Comparison of ENCODE assay signal across 10 cellular contexts in genomic region chr7:129213828-129214227, GRCh38. TPM values are rescaled to one million over a fixed set of nuclear protein-coding genes. Genes with fewer than 3 reads are reported as not detected.
DNase-seq lines count a peak whose midpoint lies in the region; ATAC-seq and TF ChIP-seq lines count a peak whose summit lies in the region.
"Had no signal": no experiment of that assay in that cellular context is flagged by ENCODE, and none has a peak within 500 bp of the region (broad histone marks: within the 10 kb centered on the region; RNA-seq: fewer than 3 reads in every experiment).

No MANE protein-coding gene starts in this region.

- H3K4me1 ChIP-seq in neuronal stem cell (ENCODE audit: control insufficient read depth in 2 of 2, insufficient read depth in 1 of 2, low read depth in 1 of 2, low read length in 2 of 2): peaks cover 1 to 2% of the 10 kb centered on the region in 2 donors

- no peak overlapping the region for H2AK5ac ChIP-seq in neuronal stem cell (ENCODE audit: low read depth, low read length)

- CTCF ChIA-PET in WTC11 (lab: Charles Lee): interaction anchor here (0.5 to 3.2 kb wide), 42 partner anchors 8 to 801 kb away, joined by 3 to 45 read pairs (median 5); partner anchors contain the start of genes AHCYL2, SMO, STRIP2 and TNPO3

- no peak overlapping the region for H2BK120ac ChIP-seq in neuronal stem cell (ENCODE audit: low read depth, low read length)

- H2BK5ac ChIP-seq in neuronal stem cell (ENCODE audit: low read length): no peak overlapping the region

- H2BK15ac ChIP-seq in neuronal stem cell (ENCODE audit: low read length): no peak overlapping the region

- H3K36me3 ChIP-seq in neuronal stem cell (replicated peaks in 1 of 2; ENCODE audit: control insufficient read depth in 2 of 2, insufficient read depth in 2 of 2, low read length in 2 of 2): peaks cover 37 to 51% of the 10 kb centered on the region in 2 donors

- peaks cover 3 to 5% of the 10 kb centered on the region in 2 donors for H3K9me3 ChIP-seq in neuronal stem cell (replicated peaks in 1 of 2; ENCODE audit: control insufficient read depth in 2 of 2, insufficient read depth in 1 of 2, low read depth in 1 of 2, low read length in 2 of 2)
- H3K9me3 ChIP-seq: suprapubic skin had no signal

- TF ChIP-seq CTCF in WTC11 (IDR thresholded peaks at IDR 0.05): no peak

- no peak overlapping the region for H3K14ac ChIP-seq in neuronal stem cell (ENCODE audit: low read length)

- peak overlapping the region; percentile 10 for H3K27ac ChIP-seq in neuronal stem cell (replicated peaks; ENCODE audit: low read length)
- H3K27ac ChIP-seq: suprapubic skin had no signal

- no peak overlapping the region for H3K4ac ChIP-seq in neuronal stem cell (ENCODE audit: low read length)

- peak overlapping the region; percentile 59 for H3K18ac ChIP-seq in neuronal stem cell (ENCODE audit: low read length)

- no peak overlapping the region for H2AFZ ChIP-seq in neuronal stem cell (ENCODE audit: low read length)

- H3K4me3 ChIP-seq in neuronal stem cell (ENCODE audit: low read length in 2 of 2): no peak overlapping the region
- H3K4me3 ChIP-seq: suprapubic skin had no signal

- peaks cover 13% of the 10 kb centered on the region for H3K9me3 Mint-ChIP-seq in WTC11
- peaks cover 2% of the 10 kb centered on the region for H3K9me3 Mint-ChIP-seq in activated naive CD8-positive, alpha-beta T cell treated with anti-CD3 and anti-CD28 coated beads for 36 hours

- peak overlapping the region; percentile 58 for H3K27ac Mint-ChIP-seq in WTC11
- H3K27ac Mint-ChIP-seq in activated naive CD8-positive, alpha-beta T cell treated with anti-CD3 and anti-CD28 coated beads for 36 hours: no peak overlapping the region

- no peak overlapping the region for H3K4me3 Mint-ChIP-seq in WTC11
- no peak overlapping the region for H3K4me3 Mint-ChIP-seq in activated naive CD8-positive, alpha-beta T cell treated with anti-CD3 and anti-CD28 coated beads for 36 hours

- H4K91ac ChIP-seq in neuronal stem cell (ENCODE audit: low read depth, low read length, poor library complexity): no peak overlapping the region

- no peak overlapping the region for H3K4me2 ChIP-seq in neuronal stem cell (ENCODE audit: insufficient read depth, low read length, poor library complexity, severe bottlenecking)

- DNase-seq in NCI-H1092 (lab: John Stamatoyannopoulos, UW) (peak; percentile 31), NCI-H1092 treated with DMSO at 0.1 percent for 48 hours (lab: John Stamatoyannopoulos, UW) (no peak), M059J (ENCODE audit: low read depth) (peak; percentile 51), WTC11 (ENCODE audit: low spot score) (peak; percentile 68), neuronal stem cell (ENCODE audit: low spot score) (no peak)
- no peak for DNase-seq in activated CD4-positive, alpha-beta T cell treated with anti-CD3 and anti-CD28 coated beads, Interleukin-2, amount 50 U/mL, for 48 hours
- no peak for DNase-seq in activated naive CD8-positive, alpha-beta T cell treated with anti-CD3 and anti-CD28 coated beads for 36 hours
- DNase-seq: NCI-H226 had no signal

- no peaks in the 10 kb centered on the region for H3K27me3 ChIP-seq in neuronal stem cell (ENCODE audit: control insufficient read depth in 3 of 3, insufficient read depth in 3 of 3, low read depth in 1 of 3, low read length in 3 of 3)
- H3K27me3 ChIP-seq: suprapubic skin had no signal

- H3K79me1 ChIP-seq in neuronal stem cell (ENCODE audit: low read depth, low read length): peaks cover 2% of the 10 kb centered on the region

- H3K23ac ChIP-seq in neuronal stem cell (ENCODE audit: low read depth, low read length, poor library complexity): no peak overlapping the region

- H3K27me3 Mint-ChIP-seq in WTC11 (ENCODE audit: low read depth): no peaks in the 10 kb centered on the region; the same call in 1 of the 2 replicates
- H3K27me3 Mint-ChIP-seq in activated naive CD8-positive, alpha-beta T cell treated with anti-CD3 and anti-CD28 coated beads for 36 hours: peaks cover 4% of the 10 kb centered on the region

- no CpG with 5 or more reads among the region's 15 CpGs for WGBS in neuronal stem cell (ENCODE audit: extremely low coverage in 2 of 2, insufficient read length in 2 of 2, insufficient replicate concordance in 1 of 2), 2 donors

- H4K8ac ChIP-seq in neuronal stem cell (ENCODE audit: low read depth, low read length): no peak overlapping the region

- peak; percentile 63 for ATAC-seq in WTC11
- no peak for ATAC-seq in HG03045 (IDR thresholded peaks at IDR 0.05; ENCODE audit: unreplicated experiment)

- H3K9ac ChIP-seq in neuronal stem cell (ENCODE audit: low read depth, low read length, poor library complexity): no peak overlapping the region

- H2BK12ac ChIP-seq in neuronal stem cell (ENCODE audit: low read length): no peak overlapping the region

- POLR2A ChIA-PET in WTC11 (lab: Charles Lee): interaction anchor here (0.5 to 1.0 kb wide), 2 partner anchors 45 to 66 kb away, joined by 4 to 5 read pairs; no protein-coding TSS in a partner anchor

- peaks cover 39% of the 10 kb centered on the region for H3K36me3 Mint-ChIP-seq in WTC11
- no peaks in the 10 kb centered on the region for H3K36me3 Mint-ChIP-seq in activated naive CD8-positive, alpha-beta T cell treated with anti-CD3 and anti-CD28 coated beads for 36 hours

- 0 out of 2 replicates have a peak, but pooled peaks cover 5% of the 10 kb centered on the region for H3K4me1 Mint-ChIP-seq in WTC11
- peaks cover 1% of the 10 kb centered on the region for H3K4me1 Mint-ChIP-seq in activated naive CD8-positive, alpha-beta T cell treated with anti-CD3 and anti-CD28 coated beads for 36 hours

TF ChIP-seq in WTC11, 78 proteins besides CTCF, POLR2A, EP300 and RAD21:
- TF ChIP-seq GRHL2 (CRISPR knock-in tag; IDR thresholded peaks at IDR 0.05; ENCODE audit: insufficient replicate concordance, severe bottlenecking) (no peak), NR3C1 (CRISPR knock-in tag; conservative IDR thresholded peaks at IDR 0.05; ENCODE audit: low read depth) (no peak), ELF4 (CRISPR knock-in tag; IDR thresholded peaks at IDR 0.05; ENCODE audit: low read depth) (no peak), CBFB (CRISPR knock-in tag; IDR thresholded peaks at IDR 0.05; ENCODE audit: low read depth) (no peak), ZNF263 (CRISPR knock-in tag; IDR thresholded peaks at IDR 0.05; ENCODE audit: low read depth) (peak; percentile 53; the same call in 1 of the 2 replicates)
- TF ChIP-seq, protein P1, sequence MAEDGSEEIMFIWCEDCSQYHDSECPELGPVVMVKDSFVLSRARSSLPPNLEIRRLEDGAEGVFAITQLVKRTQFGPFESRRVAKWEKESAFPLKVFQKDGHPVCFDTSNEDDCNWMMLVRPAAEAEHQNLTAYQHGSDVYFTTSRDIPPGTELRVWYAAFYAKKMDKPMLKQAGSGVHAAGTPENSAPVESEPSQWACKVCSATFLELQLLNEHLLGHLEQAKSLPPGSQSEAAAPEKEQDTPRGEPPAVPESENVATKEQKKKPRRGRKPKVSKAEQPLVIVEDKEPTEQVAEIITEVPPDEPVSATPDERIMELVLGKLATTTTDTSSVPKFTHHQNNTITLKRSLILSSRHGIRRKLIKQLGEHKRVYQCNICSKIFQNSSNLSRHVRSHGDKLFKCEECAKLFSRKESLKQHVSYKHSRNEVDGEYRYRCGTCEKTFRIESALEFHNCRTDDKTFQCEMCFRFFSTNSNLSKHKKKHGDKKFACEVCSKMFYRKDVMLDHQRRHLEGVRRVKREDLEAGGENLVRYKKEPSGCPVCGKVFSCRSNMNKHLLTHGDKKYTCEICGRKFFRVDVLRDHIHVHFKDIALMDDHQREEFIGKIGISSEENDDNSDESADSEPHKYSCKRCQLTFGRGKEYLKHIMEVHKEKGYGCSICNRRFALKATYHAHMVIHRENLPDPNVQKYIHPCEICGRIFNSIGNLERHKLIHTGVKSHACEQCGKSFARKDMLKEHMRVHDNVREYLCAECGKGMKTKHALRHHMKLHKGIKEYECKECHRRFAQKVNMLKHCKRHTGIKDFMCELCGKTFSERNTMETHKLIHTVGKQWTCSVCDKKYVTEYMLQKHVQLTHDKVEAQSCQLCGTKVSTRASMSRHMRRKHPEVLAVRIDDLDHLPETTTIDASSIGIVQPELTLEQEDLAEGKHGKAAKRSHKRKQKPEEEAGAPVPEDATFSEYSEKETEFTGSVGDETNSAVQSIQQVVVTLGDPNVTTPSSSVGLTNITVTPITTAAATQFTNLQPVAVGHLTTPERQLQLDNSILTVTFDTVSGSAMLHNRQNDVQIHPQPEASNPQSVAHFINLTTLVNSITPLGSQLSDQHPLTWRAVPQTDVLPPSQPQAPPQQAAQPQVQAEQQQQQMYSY (CRISPR knock-in tag; IDR thresholded peaks at IDR 0.05): peak; percentile 82

RNA-seq across cellular contexts. Expression of gene AHCYL2, which starts 11.0 kb away (rescaled TPM):
- 8.1 and 8.2 TPM in 2 replicates for total RNA-seq in M059J (2014; rRNA removed; shearing (Covaris generic))
- 25.6 to 28.5 TPM (median 28.4 TPM) in 3 replicates for total RNA-seq in WTC11 (2021)
- polyA plus RNA-seq in neuronal stem cell (2013, experiment 1 of 2): 21.6 TPM
- polyA plus RNA-seq in neuronal stem cell (2013, experiment 2 of 2): 21.4 TPM
- 1 to 10 TPM; 6.5 to 6.8 TPM for total RNA-seq in activated naive CD8-positive, alpha-beta T cell treated with anti-CD3 and anti-CD28 coated beads for 36 hours

RNA-seq across cellular contexts. Expression of gene SMO, which starts 25.4 kb away (rescaled TPM):
- total RNA-seq in M059J (2014; rRNA removed; shearing (Covaris generic)): 0.64 and 3.1 TPM in 2 replicates
- total RNA-seq in WTC11 (2021): 56.9 to 61.4 TPM (median 60.3 TPM) in 3 replicates
- 63.1 TPM for polyA plus RNA-seq in neuronal stem cell (2013, experiment 1 of 2)
- 62.7 TPM for polyA plus RNA-seq in neuronal stem cell (2013, experiment 2 of 2)
- total RNA-seq in activated naive CD8-positive, alpha-beta T cell treated with anti-CD3 and anti-CD28 coated beads for 36 hours: 1 to 10 TPM; 1.7 to 1.9 TPM

Comparison
In these comparisons a context has a peak if more than half of its experiments do, and no peak if none do; other contexts are left out.
1. DNase-seq: peak in NCI-H1092 (single experiment), M059J (single experiment) and WTC11 (single experiment); none in NCI-H1092 treated with DMSO at 0.1 percent for 48 hours (single experiment), neuronal stem cell (single experiment), activated CD4-positive, alpha-beta T cell treated with anti-CD3 and anti-CD28 coated beads, Interleukin-2, amount 50 U/mL, for 48 hours (0 of 2) and activated naive CD8-positive, alpha-beta T cell treated with anti-CD3 and anti-CD28 coated beads for 36 hours (single experiment).
2. RNA of gene SMO, which starts 25.4 kb away (total RNA-seq): 56.9 to 61.4 TPM in WTC11; 0.64 to 3.1 TPM in M059J and 1.7 to 1.9 TPM in activated naive CD8-positive, alpha-beta T cell treated with anti-CD3 and anti-CD28 coated beads for 36 hours; every median in the first group is over 10 times any median in the second.